In genomic region chr12:127966331-127966730, GRCh38 we compare ENCODE assay signal across 35 cellular contexts.
"Had no signal": no experiment of that assay in that cellular context is flagged by ENCODE, and none has a peak within 500 bp of the region (broad histone marks: within the 10 kb centered on the region; RNA-seq: fewer than 3 reads in every experiment).

No MANE protein-coding gene starts in this region.

- H3K4me3 ChIP-seq: MG63 had no signal

- H3K36me3 ChIP-seq: MG63 had no signal

- H3K27me3 ChIP-seq: MG63 had no signal

- H3K9me3 ChIP-seq: MG63 had no signal

- DNase-seq: Karpas-422, Kasumi-1, MG63, MM.1S, MV-4-11, NCI-H1048, NCI-H1092, NCI-H1092 treated with DMSO at 0.1 percent for 48 hours, NCI-H1105, NCI-H1105 treated with DMSO at 0.1 percent for 48 hours, NCI-H1417, NCI-H1417 treated with DMSO at 0.1 percent for 48 hours, NCI-H1436, NCI-H1436 treated with DMSO at 0.1 percent for 48 hours, NCI-H146, NCI-H1694, NCI-H1694 treated with DMSO at 0.1 percent for 48 hours, NCI-H187, NCI-H187 treated with DMSO at 0.1 percent for 48 hours, NCI-H1930, NCI-H2029, NCI-H2029 treated with DMSO at 0.1 percent for 48 hours, NCI-H2081, NCI-H2081 treated with DMSO at 0.1 percent for 48 hours, NCI-H2107, NCI-H2171, NCI-H2171 treated with DMSO at 0.1 percent for 48 hours, NCI-H2227 treated with DMSO at 0.1 percent for 48 hours, NCI-H226, NCI-H345, NCI-H446, NCI-H446 treated with DMSO at 0.1 percent for 48 hours, NCI-H510A, NCI-H510A treated with DMSO at 0.1 percent for 48 hours, NCI-H524 had no signal
